28 cellular contexts compared by ENCODE assay signal in genomic region chr5:140355551-140355950, GRCh38. TPM values are rescaled to one million over a fixed set of nuclear protein-coding genes. Genes with fewer than 3 reads are reported as not detected.
"Had no signal": no experiment of that assay in that cellular context is flagged by ENCODE, and none has a peak within 500 bp of the region (broad histone marks: within the 10 kb centered on the region; RNA-seq: fewer than 3 reads in every experiment).

No MANE protein-coding gene starts in this region.

- H3K4me3 ChIP-seq: colonic mucosa had no signal

- H3K4me1 ChIP-seq: colonic mucosa had no signal

- H3K9me3 Mint-ChIP-seq: activated CD4-positive, alpha-beta memory T cell treated with anti-CD3 and anti-CD28 coated beads, Interleukin-2, amount 10 ng/mL, durations not matched to agents 7 days and 5 days; activated naive CD4-positive, alpha-beta T cell treated with anti-CD3 and anti-CD28 coated beads, Interleukin-2, amount 10 ng/mL, durations not matched to agents 7 days and 5 days; activated naive CD8-positive, alpha-beta T cell treated with anti-CD3 and anti-CD28 coated beads for 36 hours; activated T-helper 17 cell treated with anti-CD3 and anti-CD28 coated beads, Interleukin-2, amount 50 U/mL, for 72 hours had no signal

- H3K36me3 ChIP-seq: colonic mucosa, WERI-Rb-1 had no signal

- H3K27ac Mint-ChIP-seq: activated CD4-positive, alpha-beta memory T cell treated with anti-CD3 and anti-CD28 coated beads, Interleukin-2, amount 10 ng/mL, durations not matched to agents 7 days and 5 days; activated CD4-positive, alpha-beta T cell treated with anti-CD3 and anti-CD28 coated beads for 36 hours; activated naive CD4-positive, alpha-beta T cell treated with anti-CD3 and anti-CD28 coated beads, Interleukin-2, amount 10 ng/mL, durations not matched to agents 7 days and 5 days; activated naive CD8-positive, alpha-beta T cell treated with anti-CD3 and anti-CD28 coated beads for 36 hours; activated T-helper 17 cell treated with anti-CD3 and anti-CD28 coated beads, Interleukin-2, amount 50 U/mL, for 72 hours; T-helper 17 cell had no signal

- ATAC-seq: activated CD4-positive, alpha-beta T cell treated with anti-CD3 and anti-CD28 coated beads for 36 hours; activated T-helper 17 cell treated with anti-CD3 and anti-CD28 coated beads, Interleukin-2, amount 50 U/mL, for 72 hours; Panc1; Right ventricle myocardium inferior; T-helper 17 cell had no signal

- DNase-seq: activated CD4-positive, alpha-beta memory T cell treated with anti-CD3 and anti-CD28 coated beads, Interleukin-2, amount 10 ng/mL, durations not matched to agents 7 days and 5 days; activated CD4-positive, alpha-beta T cell treated with anti-CD3 and anti-CD28 coated beads for 36 hours; activated CD4-positive, alpha-beta T cell treated with anti-CD3 and anti-CD28 coated beads, Interleukin-2, amount 50 U/mL, for 1 hour; activated gamma-delta T cell; activated naive CD4-positive, alpha-beta T cell treated with anti-CD3 and anti-CD28 coated beads, Interleukin-2, amount 10 ng/mL, durations not matched to agents 7 days and 5 days; activated naive CD8-positive, alpha-beta T cell treated with anti-CD3 and anti-CD28 coated beads for 36 hours; activated T-cell treated with anti-CD3 and anti-CD28 coated beads for 4 hours; activated T-cell treated with anti-CD3 and anti-CD28 coated beads, Interleukin-2, amount 50 U/mL, for 48 hours; cerebellar nuclear complex; colonic mucosa; Karpas-422; MM.1S; NCI-H1105; NCI-H1436; NCI-H1694 treated with DMSO at 0.1 percent for 48 hours; NCI-H2081; NCI-H510A treated with DMSO at 0.1 percent for 48 hours; NCI-H69; NK-92 treated with Interleukin-12 subunit alpha and Interleukin-12 subunit beta, amount 100 ng/mL, for 24 hours; OCI-M1; RPMI8226; T-helper 17 cell; T-helper 9 cell; WERI-Rb-1 had no signal

- H3K27me3 ChIP-seq: colonic mucosa had no signal

- H3K4me3 Mint-ChIP-seq: activated CD4-positive, alpha-beta memory T cell treated with anti-CD3 and anti-CD28 coated beads, Interleukin-2, amount 10 ng/mL, durations not matched to agents 7 days and 5 days; activated CD4-positive, alpha-beta T cell treated with anti-CD3 and anti-CD28 coated beads for 36 hours; activated naive CD4-positive, alpha-beta T cell treated with anti-CD3 and anti-CD28 coated beads, Interleukin-2, amount 10 ng/mL, durations not matched to agents 7 days and 5 days; activated naive CD8-positive, alpha-beta T cell treated with anti-CD3 and anti-CD28 coated beads for 36 hours; activated T-helper 17 cell treated with anti-CD3 and anti-CD28 coated beads, Interleukin-2, amount 50 U/mL, for 72 hours; T-helper 17 cell had no signal

- H3K9me3 ChIP-seq: colonic mucosa had no signal

- H3K27me3 Mint-ChIP-seq: activated T-helper 17 cell treated with anti-CD3 and anti-CD28 coated beads, Interleukin-2, amount 50 U/mL, for 72 hours; T-helper 17 cell had no signal

- H3K27ac ChIP-seq: colonic mucosa, WERI-Rb-1 had no signal

- H3K36me3 Mint-ChIP-seq: activated naive CD4-positive, alpha-beta T cell treated with anti-CD3 and anti-CD28 coated beads, Interleukin-2, amount 10 ng/mL, durations not matched to agents 7 days and 5 days; activated naive CD8-positive, alpha-beta T cell treated with anti-CD3 and anti-CD28 coated beads for 36 hours had no signal

RNA-seq across cellular contexts. Expression of gene SLC4A9, which starts 4.4 kb away (rescaled TPM):
- total RNA-seq: activated CD8-positive, alpha-beta memory T cell treated with anti-CD3 and anti-CD28 coated beads for 36 hours; activated naive CD8-positive, alpha-beta T cell treated with anti-CD3 and anti-CD28 coated beads for 36 hours; Right ventricle myocardium inferior; T-helper 17 cell had no signal
